13 cellular contexts compared by ENCODE assay signal in genomic region chr22:19850482-19851109, GRCh38. TPM values are rescaled to one million over a fixed set of nuclear protein-coding genes. Genes with fewer than 3 reads are reported as not detected.
DNase-seq lines count a peak whose midpoint lies in the region; ATAC-seq and TF ChIP-seq lines count a peak whose summit lies in the region.
"Had no signal": no experiment of that assay in that cellular context is flagged by ENCODE, and none has a peak within 500 bp of the region (broad histone marks: within the 10 kb centered on the region; RNA-seq: fewer than 3 reads in every experiment).

No MANE protein-coding gene starts in this region.

- peaks cover 31% of the 10 kb centered on the region for H4K20me1 ChIP-seq in osteoblast (ENCODE audit: insufficient read depth, low read length)

- H3K4me2 ChIP-seq in osteoblast (ENCODE audit: insufficient read depth, low read length) = no peak overlapping the region

- H3K36me3 ChIP-seq in HEK293 (ENCODE audit: control insufficient read depth in 2 of 2, insufficient read depth in 1 of 2, low read length in 2 of 2) (peaks cover 0 to 61% of the 10 kb centered on the region in 2 experiments; a peak in 1 of 3 replicates), breast epithelium (no peaks in the 10 kb centered on the region), osteoblast (ENCODE audit: insufficient read depth, low read length) (peaks cover 29% of the 10 kb centered on the region)

- peak overlapping the region; percentile 69 for H3K4me3 Mint-ChIP-seq in CD4-positive, alpha-beta T cell
- H3K4me3 Mint-ChIP-seq in natural killer cell treated with Interleukin-12 subunit alpha and Interleukin-12 subunit beta and Interleukin-15 and Interleukin-18, amount 100 ng/mL, for 72 hours = no peak overlapping the region

- CTCF ChIA-PET in CD4-positive, alpha-beta T cell (lab: Charles Lee) = interaction anchor here (1.1 kb wide), 1 partner anchor 46 kb away, joined by 3 read pairs; no protein-coding TSS in a partner anchor
- CTCF ChIA-PET in HEK293 (lab: Yijun Ruan, JAX) = interaction anchor here (1.5 to 2.5 kb wide), 3 partner anchors 18 to 120 kb away, joined by 3 to 9 read pairs (median 5); no protein-coding TSS in a partner anchor

- H3K27me3 Mint-ChIP-seq in CD4-positive, alpha-beta T cell = no peaks in the 10 kb centered on the region
- H3K27me3 Mint-ChIP-seq in natural killer cell treated with Interleukin-12 subunit alpha and Interleukin-12 subunit beta and Interleukin-15 and Interleukin-18, amount 100 ng/mL, for 72 hours = no peaks in the 10 kb centered on the region

- no peak for DNase-seq in CD4-positive, alpha-beta T cell
- DNase-seq in breast epithelium (ENCODE audit: low spot score in 2 of 2) (no peak), osteoblast (ENCODE audit: insufficient read length, low spot score, missing footprints) (peak; percentile 57), NCI-H128 (lab: John Stamatoyannopoulos, UW; ENCODE audit: unreplicated experiment) (no peak), NCI-H446 (lab: John Stamatoyannopoulos, UW) (no peak)
- no peak for DNase-seq in activated naive CD4-positive, alpha-beta T cell treated with anti-CD3 and anti-CD28 coated beads, Interleukin-2, amount 50 U/mL, for 72 hours (ENCODE audit: low spot score in 2 of 2)
- DNase-seq in natural killer cell treated with Interleukin-12 subunit alpha and Interleukin-12 subunit beta and Interleukin-15 and Interleukin-18, amount 100 ng/mL, for 72 hours (ENCODE audit: low spot score) = no peak
- DNase-seq: amniotic stem cell; NCI-H1092; stimulated activated CD8-positive, alpha-beta memory T cell treated with anti-CD3 and anti-CD28 coated beads, Interleukin-4, amount 100 ng/mL, for 48 hours had no signal

- no peak overlapping the region for H3K27ac ChIP-seq in CD4-positive, alpha-beta T cell (ENCODE audit: low read depth, low read length)
- no peak overlapping the region for H3K27ac ChIP-seq in HEK293 (ENCODE audit: extremely low read depth, low read depth, low read length)
- H3K27ac ChIP-seq in breast epithelium = peak overlapping the region; percentile 82 to 87
- H3K27ac ChIP-seq in osteoblast (ENCODE audit: low read depth, low read length) = no peak overlapping the region
- H3K27ac ChIP-seq: parathyroid adenoma had no signal

- intact Hi-C loops in CD4-positive, alpha-beta T cell (cut with DNase I, micrococcal nuclease) = loop anchor here in 1 of 2 experiments (10.0 kb wide), 3 partner anchors 164 to 556 kb away; partner anchors contain the start of genes ARVCF, CLTCL1, RANBP1 and TRMT2A
- intact Hi-C loops in breast epithelium (cut with DNase I; ENCODE audit: low total_unique reads) = no loop called here

- TF ChIP-seq CTCF in CD4-positive, alpha-beta T cell (IDR thresholded peaks at IDR 0.05) = no peak
- TF ChIP-seq CTCF in HEK293 (tag by site-specific recombination; IDR thresholded peaks at IDR 0.05) = no peak
- no peak for TF ChIP-seq CTCF in breast epithelium (IDR thresholded peaks at IDR 0.05)
- no peak for TF ChIP-seq CTCF in osteoblast (IDR thresholded peaks at IDR 0.05; ENCODE audit: extremely low read depth, low read depth, low read length)

- no peaks in the 10 kb centered on the region for H3K27me3 ChIP-seq in CD4-positive, alpha-beta T cell (ENCODE audit: control insufficient read depth, insufficient read depth, low read length)
- H3K27me3 ChIP-seq in breast epithelium = no peaks in the 10 kb centered on the region
- H3K27me3 ChIP-seq in osteoblast (ENCODE audit: insufficient read depth, low read length) = no peaks in the 10 kb centered on the region

- no peak for TF ChIP-seq POLR2A in breast epithelium (IDR thresholded peaks at IDR 0.05)

- no peak overlapping the region for H2AFZ ChIP-seq in osteoblast (ENCODE audit: low read length)
- H2AFZ ChIP-seq: parathyroid adenoma had no signal

- no peaks in the 10 kb centered on the region for H3K9me3 Mint-ChIP-seq in CD4-positive, alpha-beta T cell
- H3K9me3 Mint-ChIP-seq in activated naive CD4-positive, alpha-beta T cell treated with anti-CD3 and anti-CD28 coated beads, Interleukin-2, amount 50 U/mL, for 72 hours = no peaks in the 10 kb centered on the region
- no peaks in the 10 kb centered on the region for H3K9me3 Mint-ChIP-seq in natural killer cell treated with Interleukin-12 subunit alpha and Interleukin-12 subunit beta and Interleukin-15 and Interleukin-18, amount 100 ng/mL, for 72 hours

- H3K9me3 ChIP-seq in CD4-positive, alpha-beta T cell (ENCODE audit: control insufficient read depth, low read length) = no peaks in the 10 kb centered on the region
- H3K9me3 ChIP-seq in HEK293 (ENCODE audit: control insufficient read depth, insufficient read depth, low read depth, low read length) (no peaks in the 10 kb centered on the region), breast epithelium (peaks cover 0 to 5% of the 10 kb centered on the region in 2 donors), osteoblast (ENCODE audit: low read depth, low read length) (no peaks in the 10 kb centered on the region)

- no peak overlapping the region for H3K27ac Mint-ChIP-seq in CD4-positive, alpha-beta T cell
- peak overlapping the region in 1 of 2 donors; percentile 35 for H3K27ac Mint-ChIP-seq in activated naive CD4-positive, alpha-beta T cell treated with anti-CD3 and anti-CD28 coated beads, Interleukin-2, amount 50 U/mL, for 72 hours
- H3K27ac Mint-ChIP-seq in natural killer cell treated with Interleukin-12 subunit alpha and Interleukin-12 subunit beta and Interleukin-15 and Interleukin-18, amount 100 ng/mL, for 72 hours = no peak overlapping the region

- peaks cover 73% of the 10 kb centered on the region for H3K79me2 ChIP-seq in osteoblast (ENCODE audit: insufficient read depth, low read length)

- no peak overlapping the region for H3K4me3 ChIP-seq in HEK293 (ENCODE audit: low read depth, low read length)
- H3K4me3 ChIP-seq in breast epithelium = peak overlapping the region in 1 of 3 donors; percentile 24
- no peak overlapping the region for H3K4me3 ChIP-seq in osteoblast (ENCODE audit: insufficient read depth, low read length)

- ATAC-seq in CD4-positive, alpha-beta T cell (ENCODE audit: poor library complexity) = no peak
- no peak for ATAC-seq in activated naive CD4-positive, alpha-beta T cell treated with anti-CD3 and anti-CD28 coated beads, Interleukin-2, amount 50 U/mL, for 72 hours
- no peak for ATAC-seq in natural killer cell treated with Interleukin-12 subunit alpha and Interleukin-12 subunit beta and Interleukin-15 and Interleukin-18, amount 100 ng/mL, for 72 hours
- ATAC-seq: SK-N-SH treated with all-trans-retinoic acid at 6 μM for 48 hours had no signal

- H3K4me1 Mint-ChIP-seq in CD4-positive, alpha-beta T cell (ENCODE audit: low read depth) = peaks cover 49% of the 10 kb centered on the region
- H3K4me1 Mint-ChIP-seq in natural killer cell treated with Interleukin-12 subunit alpha and Interleukin-12 subunit beta and Interleukin-15 and Interleukin-18, amount 100 ng/mL, for 72 hours (ENCODE audit: low read depth in 2 of 2) = peaks cover 25 to 27% of the 10 kb centered on the region in 2 donors

- POLR2A ChIA-PET in CD4-positive, alpha-beta T cell (lab: Charles Lee) = interaction anchor here (1.3 kb wide), 2 partner anchors 36 to 41 kb away, joined by 4 to 5 read pairs; no protein-coding TSS in a partner anchor
- POLR2A ChIA-PET in HEK293 (lab: Yijun Ruan, JAX) = interaction anchor here (1.0 to 1.2 kb wide), 2 partner anchors 30 to 101 kb away, joined by 3 to 5 read pairs; no protein-coding TSS in a partner anchor

- H3K36me3 Mint-ChIP-seq in CD4-positive, alpha-beta T cell (ENCODE audit: low read depth) = peaks cover 67% of the 10 kb centered on the region
- peaks cover 8 to 24% of the 10 kb centered on the region in 2 donors for H3K36me3 Mint-ChIP-seq in activated naive CD4-positive, alpha-beta T cell treated with anti-CD3 and anti-CD28 coated beads, Interleukin-2, amount 50 U/mL, for 72 hours
- H3K36me3 Mint-ChIP-seq in natural killer cell treated with Interleukin-12 subunit alpha and Interleukin-12 subunit beta and Interleukin-15 and Interleukin-18, amount 100 ng/mL, for 72 hours = no peaks in the 10 kb centered on the region

- H3K4me1 ChIP-seq in HEK293 (ENCODE audit: control insufficient read depth, insufficient read depth, low read length) (no peaks in the 10 kb centered on the region), breast epithelium (peaks cover 18 to 45% of the 10 kb centered on the region in 2 donors), osteoblast (ENCODE audit: insufficient read depth, low read length) (peaks cover 19% of the 10 kb centered on the region)

TF ChIP-seq in HEK293, 187 proteins besides CTCF, POLR2A, EP300 and RAD21 (continues in another document):
- TF ChIP-seq ZNF398 (tag by site-specific recombination; IDR thresholded peaks at IDR 0.05) = no peak

RNA-seq across cellular contexts. Expression of gene GNB1L, which starts 4.1 kb away (rescaled TPM):
- total RNA-seq in CD4-positive, alpha-beta T cell = 1 to 10 TPM; 3.0 to 6.5 TPM
- total RNA-seq in breast epithelium (1 to 10 TPM; 5.6 to 8.2 (median 6.3) TPM), osteoblast (4.0 and 5.6 TPM in 2 replicates)
- 10 to 100 TPM in 1 of 2 donors, 1 to 10 TPM in 1; 9.6 to 13.4 TPM for total RNA-seq in activated naive CD4-positive, alpha-beta T cell treated with anti-CD3 and anti-CD28 coated beads, Interleukin-2, amount 50 U/mL, for 72 hours
- 10 to 100 TPM in 1 of 2 donors, 1 to 10 TPM in 1; 9.7 to 17.9 TPM for total RNA-seq in natural killer cell treated with Interleukin-12 subunit alpha and Interleukin-12 subunit beta and Interleukin-15 and Interleukin-18, amount 100 ng/mL, for 72 hours

RNA-seq across cellular contexts. Expression of gene RTL10, which starts 4.1 kb away (rescaled TPM):
- 10 to 100 TPM; 24.7 TPM for total RNA-seq in CD4-positive, alpha-beta T cell
- 10 to 100 TPM in 2 of 3 donors, 1 to 10 TPM in 1; 6.7 to 21.5 (median 14.1) TPM for total RNA-seq in breast epithelium
- total RNA-seq in osteoblast = 10.3 and 11.9 TPM in 2 replicates
- 10 to 100 TPM; 12.1 to 20.1 TPM for total RNA-seq in activated naive CD4-positive, alpha-beta T cell treated with anti-CD3 and anti-CD28 coated beads, Interleukin-2, amount 50 U/mL, for 72 hours
- 10 to 100 TPM; 11.2 to 26.3 TPM for total RNA-seq in natural killer cell treated with Interleukin-12 subunit alpha and Interleukin-12 subunit beta and Interleukin-15 and Interleukin-18, amount 100 ng/mL, for 72 hours

Comparison
In these comparisons a context has a peak if more than half of its experiments do, and no peak if none do; other contexts are left out.
1. H3K27ac ChIP-seq: peak in breast epithelium (2 of 2); none in CD4-positive, alpha-beta T cell (single experiment), HEK293 (single experiment) and osteoblast (single experiment).